ENCODE assay signal across 10 cellular contexts in the genomic region with DNA sequence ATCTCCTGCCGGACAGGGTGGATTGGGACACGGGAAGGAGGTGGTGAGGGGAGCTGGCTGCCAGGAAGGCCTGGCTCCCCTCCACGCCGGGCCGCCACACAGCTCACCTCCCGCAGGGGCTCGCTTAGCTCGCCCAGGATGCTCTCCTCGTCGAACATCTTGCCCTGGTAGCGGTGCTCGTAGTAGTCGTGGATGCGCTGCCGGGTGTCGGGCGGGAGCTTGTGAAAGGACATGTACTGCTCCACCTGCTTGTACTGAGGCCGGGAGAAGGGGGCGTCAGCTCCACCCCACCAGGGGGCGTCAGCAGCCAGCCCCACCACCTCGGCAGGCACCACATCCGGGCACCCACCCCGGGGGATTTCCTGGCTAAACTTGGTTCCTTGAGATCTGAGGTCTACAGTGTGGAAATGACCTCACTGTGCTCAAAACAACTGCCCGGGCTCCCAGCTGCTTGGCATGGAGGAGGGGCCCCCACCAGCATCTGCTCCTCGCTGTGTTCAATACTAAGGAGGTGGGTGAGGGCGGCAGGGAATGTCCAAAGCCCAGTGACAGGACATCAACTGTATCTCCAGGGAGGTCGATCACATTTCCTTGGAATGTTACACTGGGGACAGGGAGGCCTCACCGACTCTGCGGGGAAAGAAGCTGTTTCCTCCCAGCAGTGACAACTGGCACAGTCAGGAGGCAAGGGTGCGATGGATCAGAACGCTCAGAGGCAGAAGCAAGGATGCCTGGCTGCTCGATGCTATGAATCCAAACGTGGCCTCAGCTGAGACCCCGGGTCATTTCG. TPM values are rescaled to one million over a fixed set of nuclear protein-coding genes. Genes with fewer than 3 reads are reported as not detected.
DNase-seq lines count a peak whose midpoint lies in the region; ATAC-seq and TF ChIP-seq lines count a peak whose summit lies in the region.
"Had no signal": no experiment of that assay in that cellular context is flagged by ENCODE, and none has a peak within 500 bp of the region (broad histone marks: within the 10 kb centered on the region; RNA-seq: fewer than 3 reads in every experiment).

No MANE protein-coding gene starts in this region.

- no peak overlapping the region for H2AFZ ChIP-seq in smooth muscle cell (ENCODE audit: low read depth)

- H3K9me3 ChIP-seq in smooth muscle cell (replicated peaks; ENCODE audit: low read depth): no peaks in the 10 kb centered on the region

- no peaks in the 10 kb centered on the region for H3K36me3 Mint-ChIP-seq in chondrocyte (ENCODE audit: low read depth)
- H3K36me3 Mint-ChIP-seq: activated naive CD8-positive, alpha-beta T cell had no signal

- ATAC-seq in HG02610 (IDR thresholded peaks at IDR 0.05; ENCODE audit: unreplicated experiment): no peak

- no peak overlapping the region for H3K27ac ChIP-seq in smooth muscle cell (ENCODE audit: low read depth)
- H3K27ac ChIP-seq: SK-N-MC had no signal

- H3F3A ChIP-seq in smooth muscle cell (ENCODE audit: low read depth): no peaks in the 10 kb centered on the region

- no peak overlapping the region for H3K4me2 ChIP-seq in smooth muscle cell

- no peaks in the 10 kb centered on the region for H4K20me1 ChIP-seq in smooth muscle cell (ENCODE audit: low read depth)

- no peaks in the 10 kb centered on the region for H3K4me1 ChIP-seq in smooth muscle cell (ENCODE audit: low read depth)

- no peak overlapping the region for H3K4me3 ChIP-seq in smooth muscle cell
- H3K4me3 ChIP-seq: SK-N-MC had no signal

- peak overlapping the region; percentile 45 for H3K27ac Mint-ChIP-seq in chondrocyte (ENCODE audit: unreplicated experiment)
- H3K27ac Mint-ChIP-seq: activated naive CD8-positive, alpha-beta T cell had no signal

- 87% methylated on average over 35 of the region's 35 CpGs for WGBS in smooth muscle cell (ENCODE audit: low lambda C conversion rate)

- H3K9me3 Mint-ChIP-seq in chondrocyte (ENCODE audit: low read depth): no peaks in the 10 kb centered on the region

- H3K27me3 ChIP-seq in smooth muscle cell (ENCODE audit: low read depth): no peaks in the 10 kb centered on the region

- DNase-seq in activated T-cell treated with anti-CD3 and anti-CD28 coated beads for 48 hours (ENCODE audit: low read depth) (peak; percentile 13), chondrocyte (ENCODE audit: low spot score) (peak; percentile 68), smooth muscle cell (lab: John Stamatoyannopoulos, UW; ENCODE audit: unreplicated experiment) (no peak), H4 (ENCODE audit: low spot score) (no peak), HT-29 (ENCODE audit: low spot score) (no peak)
- DNase-seq in activated T-cell treated with anti-CD3 and anti-CD28 coated beads, Interleukin-2, amount 50 U/mL, for 1 hour: no peak

- TF ChIP-seq CTCF in LNCAP (IDR thresholded peaks at IDR 0.05) (peak; percentile 16; the same call in 1 of the 2 replicates), chondrocyte (IDR thresholded peaks at IDR 0.05) (peak; percentile 56), smooth muscle cell (IDR thresholded peaks at IDR 0.05; ENCODE audit: borderline replicate concordance, insufficient read depth, poor library complexity, severe bottlenecking) (peak; percentile 6)

- no peaks in the 10 kb centered on the region for H3K36me3 ChIP-seq in smooth muscle cell (ENCODE audit: low read depth)

- H3K9ac ChIP-seq in smooth muscle cell (ENCODE audit: low read depth): no peak overlapping the region

- H3K27me3 Mint-ChIP-seq in chondrocyte (ENCODE audit: low read depth): peaks cover 7% of the 10 kb centered on the region

- no peak overlapping the region for H3K4me3 Mint-ChIP-seq in chondrocyte (ENCODE audit: unreplicated experiment)
- H3K4me3 Mint-ChIP-seq: activated naive CD8-positive, alpha-beta T cell had no signal

- no peaks in the 10 kb centered on the region for H3K79me2 ChIP-seq in smooth muscle cell (ENCODE audit: low read depth)

- peaks cover 7% of the 10 kb centered on the region for H3K4me1 Mint-ChIP-seq in chondrocyte (ENCODE audit: low read depth)

RNA-seq across cellular contexts. Expression of gene HCN4, which starts 43.4 kb away (rescaled TPM):
- total RNA-seq in chondrocyte (0.05 TPM in 2 of 3 replicates, not detected in the other), smooth muscle cell (not detected in 2 replicates)
- 0.07 TPM in 1 of 2 replicates, not detected in the other for polyA plus RNA-seq in smooth muscle cell
- 0.04 TPM in 2 replicates for total RNA-seq in H4 (2014; rRNA removed; shearing (Covaris generic))
- not detected in 2 replicates for total RNA-seq in HT-29 (2014; rRNA removed; shearing (Covaris generic))

Comparison
In these comparisons a context has a peak if more than half of its experiments do, and no peak if none do; other contexts are left out.
1. DNase-seq: peak in activated T-cell treated with anti-CD3 and anti-CD28 coated beads for 48 hours (single experiment) and chondrocyte (single experiment); none in activated T-cell treated with anti-CD3 and anti-CD28 coated beads, Interleukin-2, amount 50 U/mL, for 1 hour (single experiment), smooth muscle cell (single experiment), H4 (single experiment) and HT-29 (single experiment).
2. CTCF ChIP-seq: peak in every context shown above with its lines; median percentile 56 in chondrocyte; 16 in LNCAP; 6 in smooth muscle cell.